ENCODE assay signal across 9 cellular contexts in the genomic region with DNA sequence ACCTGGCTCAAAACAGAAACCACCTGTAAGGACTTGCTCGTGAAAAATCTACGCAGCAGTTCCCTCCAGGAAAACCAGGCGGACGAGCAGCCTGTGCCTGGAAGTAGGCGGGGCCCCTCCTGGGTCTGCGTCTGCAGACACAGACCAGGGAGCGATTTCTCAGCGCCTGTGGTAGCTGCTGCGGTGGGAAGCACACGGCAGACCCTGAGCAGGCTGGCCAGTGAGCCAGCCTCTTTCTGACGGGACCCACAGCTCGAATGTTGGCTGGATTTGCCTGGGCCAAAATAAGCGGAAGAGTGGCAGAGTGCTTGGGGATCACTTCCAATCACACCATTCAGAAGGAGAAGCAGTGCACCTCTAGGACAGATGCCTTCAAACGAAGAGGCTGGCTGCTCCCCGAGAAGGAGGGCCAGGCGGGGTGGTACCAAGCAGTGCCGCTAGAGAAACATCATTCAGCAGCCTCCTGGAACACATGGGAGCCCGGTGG.
DNase-seq lines count a peak whose midpoint lies in the region; ATAC-seq and TF ChIP-seq lines count a peak whose summit lies in the region.
"Had no signal": no experiment of that assay in that cellular context is flagged by ENCODE, and none has a peak within 500 bp of the region (broad histone marks: within the 10 kb centered on the region; RNA-seq: fewer than 3 reads in every experiment).

No MANE protein-coding gene starts in this region.

- H3K27ac ChIP-seq in fibroblast of lung (ENCODE audit: insufficient read depth, low read length) (no peak overlapping the region), upper lobe of right lung (no peak overlapping the region)

- H3K36me3 ChIP-seq in fibroblast of lung (ENCODE audit: control insufficient read depth, insufficient read depth, low read length) = no peaks in the 10 kb centered on the region
- H3K36me3 ChIP-seq in mucosa of descending colon (ENCODE audit: low read depth) = no peaks in the 10 kb centered on the region
- H3K36me3 ChIP-seq in upper lobe of right lung = no peaks in the 10 kb centered on the region

- H3K4me1 ChIP-seq in fibroblast of lung (ENCODE audit: control insufficient read depth, extremely low read depth, insufficient read depth, low read length) (peaks cover 3% of the 10 kb centered on the region), mucosa of descending colon (ENCODE audit: low read depth) (no peaks in the 10 kb centered on the region), upper lobe of right lung (no peaks in the 10 kb centered on the region)

- peak overlapping the region; percentile 33 for H2AFZ ChIP-seq in fibroblast of lung (ENCODE audit: low read length)

- no peaks in the 10 kb centered on the region for H3K79me2 ChIP-seq in fibroblast of lung (ENCODE audit: control insufficient read depth, insufficient read depth, low read length)

- no peaks in the 10 kb centered on the region for H3K9me3 ChIP-seq in fibroblast of lung (ENCODE audit: control insufficient read depth, insufficient read depth, low read depth, low read length)
- H3K9me3 ChIP-seq in mucosa of descending colon = no peaks in the 10 kb centered on the region
- no peaks in the 10 kb centered on the region for H3K9me3 ChIP-seq in upper lobe of right lung

- H3K9ac ChIP-seq in fibroblast of lung (ENCODE audit: insufficient read depth, low read length) = no peak overlapping the region

- peak overlapping the region; percentile 68 for H3K4me2 ChIP-seq in fibroblast of lung (ENCODE audit: extremely low read depth, insufficient read depth, low read length)

- H4K20me1 ChIP-seq in fibroblast of lung (ENCODE audit: control insufficient read depth, extremely low read depth, insufficient read depth, low read length) = no peaks in the 10 kb centered on the region

- intact Hi-C loops in mucosa of descending colon (cut with DNase I, micrococcal nuclease) (no loop called here), upper lobe of right lung (cut with DNase I) (no loop called here)

- peak; percentile 88 for ATAC-seq in mucosa of descending colon
- ATAC-seq in upper lobe of right lung = peak; percentile 80
- no peak for ATAC-seq in HG02938 (IDR thresholded peaks at IDR 0.05; ENCODE audit: unreplicated experiment)
- no peak for ATAC-seq in HG03432 (IDR thresholded peaks at IDR 0.05; ENCODE audit: unreplicated experiment)
- ATAC-seq in GM18498 (IDR thresholded peaks at IDR 0.05; ENCODE audit: unreplicated experiment) = no peak

- peak in 1 of 2 donors; percentile 7 for TF ChIP-seq CTCF in fibroblast of lung (conservative IDR thresholded peaks at IDR 0.05 in 1 of 2, IDR thresholded peaks at IDR 0.05 in 1 of 2; ENCODE audit: low read depth in 1 of 2, low read length in 2 of 2)
- TF ChIP-seq CTCF in mucosa of descending colon (IDR thresholded peaks at IDR 0.05) = no peak
- no peak for TF ChIP-seq CTCF in upper lobe of right lung (IDR thresholded peaks at IDR 0.05)

- no peaks in the 10 kb centered on the region for H3K27me3 ChIP-seq in fibroblast of lung (ENCODE audit: control insufficient read depth, insufficient read depth, low read length)
- no peaks in the 10 kb centered on the region for H3K27me3 ChIP-seq in upper lobe of right lung

- peak overlapping the region in 2 of 4 experiments; percentile 5 to 10 for H3K4me3 ChIP-seq in fibroblast of lung (replicated peaks in 1 of 4; ENCODE audit: control extremely low read depth in 1 of 4, insufficient read depth in 1 of 4, low read depth in 3 of 4, low read length in 4 of 4)
- no peak overlapping the region for H3K4me3 ChIP-seq in mucosa of descending colon
- peak overlapping the region; percentile 32 for H3K4me3 ChIP-seq in upper lobe of right lung

- peak; percentile 29 for DNase-seq in NCI-H146 (lab: John Stamatoyannopoulos, UW)
- DNase-seq in NCI-H146 treated with DMSO at 0.1 percent for 48 hours (lab: John Stamatoyannopoulos, UW; ENCODE audit: unreplicated experiment) = no peak
- DNase-seq in fibroblast of lung (ENCODE audit: low read depth in 2 of 2) = peak; percentile 35 to 69
- peak in 2 of 3 donors; percentile 55 to 58 for DNase-seq in mucosa of descending colon
- peak; percentile 78 for DNase-seq in upper lobe of right lung
- DNase-seq: 8988T had no signal

Comparison
In these comparisons a context has a peak if more than half of its experiments do, and no peak if none do; other contexts are left out.
1. ATAC-seq: peak in mucosa of descending colon (single experiment) and upper lobe of right lung (single experiment); none in HG02938 (single experiment), HG03432 (single experiment) and GM18498 (single experiment).